15 cellular contexts compared by ENCODE assay signal in genomic region chr2:97967216-97967592, GRCh38. TPM values are rescaled to one million over a fixed set of nuclear protein-coding genes. Genes with fewer than 3 reads are reported as not detected.
DNase-seq lines count a peak whose midpoint lies in the region; ATAC-seq and TF ChIP-seq lines count a peak whose summit lies in the region.
"Had no signal": no experiment of that assay in that cellular context is flagged by ENCODE, and none has a peak within 500 bp of the region (broad histone marks: within the 10 kb centered on the region; RNA-seq: fewer than 3 reads in every experiment).

No MANE protein-coding gene starts in this region.

- peak overlapping the region; percentile 39 to 73 for H3K27ac Mint-ChIP-seq in natural killer cell
- H3K27ac Mint-ChIP-seq in stimulated activated naive CD8-positive, alpha-beta T cell treated with anti-CD3 and anti-CD28 coated beads, Interleukin-15, amount 100 ng/mL, for 72 hours = no peak overlapping the region
- H3K27ac Mint-ChIP-seq: activated naive CD4-positive, alpha-beta T cell treated with anti-CD3 and anti-CD28 coated beads, Interleukin-2, amount 10 ng/mL, durations not matched to agents 7 days and 5 days had no signal

- no peaks in the 10 kb centered on the region for H3K9me3 Mint-ChIP-seq in natural killer cell
- H3K9me3 Mint-ChIP-seq in stimulated activated naive CD8-positive, alpha-beta T cell treated with anti-CD3 and anti-CD28 coated beads, Interleukin-15, amount 100 ng/mL, for 72 hours = peaks cover 0 to 5% of the 10 kb centered on the region in 2 donors
- H3K9me3 Mint-ChIP-seq: activated naive CD4-positive, alpha-beta T cell treated with anti-CD3 and anti-CD28 coated beads, Interleukin-2, amount 10 ng/mL, durations not matched to agents 7 days and 5 days had no signal

- DNase-seq in natural killer cell = no peak
- no peak for DNase-seq in DMS79 (lab: John Stamatoyannopoulos, UW)
- no peak for DNase-seq in stimulated activated naive CD8-positive, alpha-beta T cell treated with anti-CD3 and anti-CD28 coated beads, Interleukin-15, amount 100 ng/mL, for 72 hours
- DNase-seq in activated CD4-positive, alpha-beta T cell treated with anti-CD3 and anti-CD28 coated beads for 4 hours = no peak
- DNase-seq: activated naive CD4-positive, alpha-beta T cell treated with anti-CD3 and anti-CD28 coated beads, Interleukin-2, amount 10 ng/mL, durations not matched to agents 7 days and 5 days; caudate nucleus; glutamatergic neuron; left colon; naive thymus-derived CD4-positive, alpha-beta T cell; NCI-H1417 treated with DMSO at 0.1 percent for 48 hours; SHP77 treated with DMSO at 0.1 percent for 48 hours had no signal

- intact Hi-C loops in natural killer cell (cut with micrococcal nuclease) = no loop called here

- H3K4me3 Mint-ChIP-seq in natural killer cell = no peak overlapping the region
- no peak overlapping the region for H3K4me3 Mint-ChIP-seq in stimulated activated naive CD8-positive, alpha-beta T cell treated with anti-CD3 and anti-CD28 coated beads, Interleukin-15, amount 100 ng/mL, for 72 hours
- H3K4me3 Mint-ChIP-seq: activated naive CD4-positive, alpha-beta T cell treated with anti-CD3 and anti-CD28 coated beads, Interleukin-2, amount 10 ng/mL, durations not matched to agents 7 days and 5 days had no signal

- ATAC-seq in GM19035 (IDR thresholded peaks at IDR 0.05; ENCODE audit: unreplicated experiment) = peak; percentile 24
- peak; percentile 39 for ATAC-seq in GM21825 (IDR thresholded peaks at IDR 0.05; ENCODE audit: unreplicated experiment)
- ATAC-seq in HG03520 (IDR thresholded peaks at IDR 0.05; ENCODE audit: unreplicated experiment) = peak; percentile 5
- ATAC-seq in natural killer cell = no peak
- ATAC-seq in GM19397 (IDR thresholded peaks at IDR 0.05; ENCODE audit: unreplicated experiment) = no peak
- no peak for ATAC-seq in stimulated activated naive CD8-positive, alpha-beta T cell treated with anti-CD3 and anti-CD28 coated beads, Interleukin-15, amount 100 ng/mL, for 72 hours
- ATAC-seq: naive thymus-derived CD4-positive, alpha-beta T cell had no signal

- no peaks in the 10 kb centered on the region for H3K27me3 Mint-ChIP-seq in natural killer cell (ENCODE audit: low read depth in 2 of 2)
- no peaks in the 10 kb centered on the region for H3K27me3 Mint-ChIP-seq in stimulated activated naive CD8-positive, alpha-beta T cell treated with anti-CD3 and anti-CD28 coated beads, Interleukin-15, amount 100 ng/mL, for 72 hours
- H3K27me3 Mint-ChIP-seq: activated naive CD4-positive, alpha-beta T cell treated with anti-CD3 and anti-CD28 coated beads, Interleukin-2, amount 10 ng/mL, durations not matched to agents 7 days and 5 days; naive thymus-derived CD4-positive, alpha-beta T cell had no signal

- no peak for TF ChIP-seq CTCF in natural killer cell (IDR thresholded peaks at IDR 0.05)

- H3K4me1 Mint-ChIP-seq in natural killer cell = peaks cover 82 to 83% of the 10 kb centered on the region in 2 donors
- H3K4me1 Mint-ChIP-seq in stimulated activated naive CD8-positive, alpha-beta T cell treated with anti-CD3 and anti-CD28 coated beads, Interleukin-15, amount 100 ng/mL, for 72 hours = peaks cover 74% of the 10 kb centered on the region

- no peaks in the 10 kb centered on the region for H3K36me3 Mint-ChIP-seq in natural killer cell

RNA-seq across cellular contexts. Expression of gene TMEM131, which starts 28.5 kb away (rescaled TPM):
- 10 to 100 TPM; 44.8 to 72.1 (median 67.1) TPM for total RNA-seq in natural killer cell

Comparison
In these comparisons a context has a peak if more than half of its experiments do, and no peak if none do; other contexts are left out.
1. ATAC-seq: peak in GM19035 (single experiment), GM21825 (single experiment) and HG03520 (single experiment); none in natural killer cell (0 of 3), GM19397 (single experiment) and stimulated activated naive CD8-positive, alpha-beta T cell treated with anti-CD3 and anti-CD28 coated beads, Interleukin-15, amount 100 ng/mL, for 72 hours (single experiment).
2. H3K27ac Mint-ChIP-seq: peak in natural killer cell (2 of 2); none in stimulated activated naive CD8-positive, alpha-beta T cell treated with anti-CD3 and anti-CD28 coated beads, Interleukin-15, amount 100 ng/mL, for 72 hours (0 of 2).